Comparison of ENCODE assay signal across 13 cellular contexts in the genomic region with DNA sequence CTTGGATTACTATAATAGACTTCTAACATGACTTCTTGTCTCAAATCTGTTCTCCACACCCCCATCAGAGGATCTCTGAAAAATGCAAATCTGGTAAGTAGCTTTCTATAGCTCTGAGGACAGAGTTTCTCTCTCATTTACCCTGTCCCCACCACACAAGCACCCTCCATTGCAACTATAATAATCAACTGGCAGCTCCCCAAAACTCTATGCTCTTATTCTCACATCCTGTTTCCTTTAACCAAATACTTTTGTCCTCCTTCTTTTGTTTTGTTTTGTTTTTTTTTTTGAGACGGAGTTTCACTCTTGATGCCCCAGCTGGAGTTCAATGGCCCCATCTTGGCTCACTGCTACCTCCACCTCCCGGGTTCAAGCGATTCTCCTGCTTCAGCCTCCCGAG.
A peak's percentile ranks its signal among the peaks of the same experiment; 100 is the strongest.
DNase-seq lines count a peak whose midpoint lies in the region; ATAC-seq, FAIRE-seq and TF ChIP-seq lines count a peak whose summit lies in the region.
"Had no signal": no experiment of that assay in that cellular context is flagged by ENCODE, and none has a peak within 500 bp of the region (broad histone marks: within the 10 kb centered on the region; RNA-seq: fewer than 3 reads in every experiment).

No MANE protein-coding gene starts in this region.

- no peaks in the 10 kb centered on the region for H3K79me2 ChIP-seq in H9 (ENCODE audit: insufficient read depth, low read length)

- H3K18ac ChIP-seq in H9 (ENCODE audit: insufficient read length, low read depth, low read length) = no peak overlapping the region

- H3K79me1 ChIP-seq in H9 (ENCODE audit: insufficient read depth, low read depth, low read length, poor library complexity, severe bottlenecking) = no peaks in the 10 kb centered on the region

- TF ChIP-seq POLR2A in GM12891 (IDR thresholded peaks at IDR 0.05; ENCODE audit: low read depth, low read length) = no peak

- H2AFZ ChIP-seq in H9 (ENCODE audit: low read length) = no peak overlapping the region

- no CpG with 5 or more reads among the region's 4 CpGs for WGBS in H9 (ENCODE audit: extremely low coverage, insufficient read length, low lambda C conversion rate)

- no peaks in the 10 kb centered on the region for H3K9me3 ChIP-seq in H9 (ENCODE audit: control insufficient read depth, low read depth, low read length)
- H3K9me3 ChIP-seq: BLaER1 treated with 17β-estradiol and CSF1 and Interleukin-3, amounts not matched to agents 10 nM and 100 nM; mucosa of descending colon had no signal

- in situ Hi-C loops in KBM-7 (cut with MboI; ENCODE audit: low pct_unique_long_range_greater_than_20kb, low sequenced_read_pairs) = no loop called here

- H2AK5ac ChIP-seq in H9 (ENCODE audit: insufficient read length, low read length) = no peak overlapping the region

- H3K4ac ChIP-seq in H9 (ENCODE audit: low read depth, low read length) = no peak overlapping the region

- no peak overlapping the region for H2BK5ac ChIP-seq in H9 (ENCODE audit: insufficient read length, low read length)

- H3K4me3 Mint-ChIP-seq in H9 = no peak overlapping the region

- no peaks in the 10 kb centered on the region for H3K9me3 Mint-ChIP-seq in H9

- no peaks in the 10 kb centered on the region for H4K20me1 ChIP-seq in H9 (ENCODE audit: control insufficient read depth, insufficient read depth, insufficient read length)

- H3K27me3 Mint-ChIP-seq in H9 (ENCODE audit: low read depth) = no peaks in the 10 kb centered on the region

- intact Hi-C loops in posterior cingulate gyrus (cut with DNase I) = no loop called here

- H3K56ac ChIP-seq in H9 (ENCODE audit: insufficient read length, low read depth, low read length) = no peak overlapping the region

- H2BK20ac ChIP-seq in H9 (ENCODE audit: low read depth, low read length, poor library complexity, severe bottlenecking) = no peak overlapping the region

- H3K23me2 ChIP-seq in H9 (ENCODE audit: insufficient read length, low read depth, low read length, poor library complexity, severe bottlenecking) = no peaks in the 10 kb centered on the region

- TF ChIP-seq CTCF in H9 (conservative IDR thresholded peaks at IDR 0.05) = no peak

- no peak overlapping the region for H2BK120ac ChIP-seq in H9 (ENCODE audit: low read depth, low read length, poor library complexity, severe bottlenecking)

- no peaks in the 10 kb centered on the region for H3K4me1 Mint-ChIP-seq in H9

- H3K36me3 Mint-ChIP-seq in H9 (ENCODE audit: insufficient read depth in 1 of 3, low read depth in 3 of 3) = peaks cover 0 to 13% (median 0%) of the 10 kb centered on the region in 3 experiments; a peak in 5 of 7 replicates

- no peak overlapping the region for H4K91ac ChIP-seq in H9 (ENCODE audit: insufficient read length, low read depth, low read length)

- no peaks in the 10 kb centered on the region for H3K4me1 ChIP-seq in H9 (ENCODE audit: insufficient read depth, low read length)

- H4K5ac ChIP-seq in H9 (ENCODE audit: insufficient read length, low read depth, low read length) = no peak overlapping the region

- H3K27me3 ChIP-seq in H9 (ENCODE audit: insufficient read depth, low read length) = no peaks in the 10 kb centered on the region
- H3K27me3 ChIP-seq: BLaER1 treated with 17β-estradiol and CSF1 and Interleukin-3, amounts not matched to agents 10 nM and 100 nM had no signal

- no peak overlapping the region for H3K9ac ChIP-seq in H9 (ENCODE audit: extremely low read depth, insufficient read length, low read length)
- H3K9ac ChIP-seq: BLaER1 treated with 17β-estradiol and CSF1 and Interleukin-3, amounts not matched to agents 10 nM and 100 nM had no signal

- H2BK15ac ChIP-seq in H9 (ENCODE audit: low read depth, low read length) = no peak overlapping the region

- H3K27ac ChIP-seq in H9 (ENCODE audit: insufficient read length, low read depth, low read length) = no peak overlapping the region

- no peak overlapping the region for H3K23ac ChIP-seq in H9 (ENCODE audit: insufficient read length, low read depth, low read length)

- H3T11ph ChIP-seq in H9 (ENCODE audit: low read length) = no peak overlapping the region

- H3K27ac Mint-ChIP-seq in H9 = no peak overlapping the region

- H3K14ac ChIP-seq in H9 (ENCODE audit: insufficient read depth, low read length) = no peak overlapping the region

- DNase-seq in GM12891 (ENCODE audit: insufficient read length, low spot score) (peak; percentile 18), H9 (no peak), KBM-7 (no peak), posterior cingulate gyrus (no peak)
- no peak for DNase-seq in stimulated activated naive CD4-positive, alpha-beta T cell treated with Interleukin-2 at 50 U/mL for 16 hours (lab: John Stamatoyannopoulos, UW)
- DNase-seq: mucosa of descending colon; stimulated activated naive CD4-positive, alpha-beta T cell; T-helper 9 cell had no signal

- no peak overlapping the region for H2BK12ac ChIP-seq in H9 (ENCODE audit: insufficient read length, low read depth, low read length)

- H3K4me2 ChIP-seq in H9 (ENCODE audit: insufficient read depth, insufficient read length, low read length) = no peak overlapping the region

- H4K8ac ChIP-seq in H9 (replicated peaks; ENCODE audit: insufficient read length, low read depth, low read length) = no peak overlapping the region

- ATAC-seq in GM19351 (IDR thresholded peaks at IDR 0.05; ENCODE audit: unreplicated experiment) (peak; percentile 99), HG02840 (IDR thresholded peaks at IDR 0.05; ENCODE audit: low FRiP score, unreplicated experiment) (peak; percentile 77), HG03565 (IDR thresholded peaks at IDR 0.05; ENCODE audit: unreplicated experiment) (peak; percentile 91)
- ATAC-seq: mucosa of descending colon had no signal

- FAIRE-seq in GM12891 (lab: Jason Lieb, UNC) = no peak
- FAIRE-seq: colon had no signal

TF ChIP-seq in GM12891, 5 proteins besides CTCF, POLR2A, EP300 and RAD21:
- TF ChIP-seq SPI1 (IDR thresholded peaks at IDR 0.05; ENCODE audit: low read depth, low read length) (peak; percentile 77), TAF1 (IDR thresholded peaks at IDR 0.05; ENCODE audit: low read depth, low read length) (no peak), PAX5 (IDR thresholded peaks at IDR 0.05; ENCODE audit: insufficient read depth, low read length, severe bottlenecking) (no peak), POU2F2 (IDR thresholded peaks at IDR 0.05; ENCODE audit: low read depth, low read length) (no peak), POLR2AphosphoS5 (IDR thresholded peaks at IDR 0.05; ENCODE audit: low read depth, low read length) (no peak)
TF ChIP-seq in GM12891: peak in this region for 1.
